8 cellular contexts compared by ENCODE assay signal in genomic region chr4:168831585-168831918, GRCh38.
DNase-seq lines count a peak whose midpoint lies in the region; ATAC-seq and TF ChIP-seq lines count a peak whose summit lies in the region.

No MANE protein-coding gene starts in this region.

- no peaks in the 10 kb centered on the region for H3K9me3 Mint-ChIP-seq in activated CD8-positive, alpha-beta T cell treated with anti-CD3 and anti-CD28 coated beads for 36 hours
- no peaks in the 10 kb centered on the region for H3K9me3 Mint-ChIP-seq in immature natural killer cell

- ATAC-seq in GM21576 (IDR thresholded peaks at IDR 0.05; ENCODE audit: unreplicated experiment) (peak; percentile 4), GM18519 (IDR thresholded peaks at IDR 0.05; ENCODE audit: low FRiP score, unreplicated experiment) (no peak)
- ATAC-seq in activated CD8-positive, alpha-beta T cell treated with anti-CD3 and anti-CD28 coated beads for 36 hours = peak; percentile 10

- CTCF ChIA-PET in activated CD8-positive, alpha-beta T cell treated with anti-CD3 and anti-CD28 coated beads for 36 hours (lab: Charles Lee) = interaction anchor here (0.8 to 1.3 kb wide), 3 partner anchors 80 to 246 kb away, joined by 3 to 4 read pairs (median 3); no protein-coding TSS in a partner anchor

- H3K4me1 Mint-ChIP-seq in activated CD8-positive, alpha-beta T cell treated with anti-CD3 and anti-CD28 coated beads for 36 hours (ENCODE audit: low read depth) = peaks cover 8% of the 10 kb centered on the region
- peaks cover 16 to 20% of the 10 kb centered on the region in 2 donors for H3K4me1 Mint-ChIP-seq in immature natural killer cell

- POLR2A ChIA-PET in activated CD8-positive, alpha-beta T cell treated with anti-CD3 and anti-CD28 coated beads for 36 hours (lab: Charles Lee) = interaction anchor here (1.4 kb wide), 1 partner anchor 9 kb away, joined by 3 read pairs; no protein-coding TSS in a partner anchor

- DNase-seq in AG08395 (ENCODE audit: low spot score) (peak; percentile 5), immature natural killer cell (no peak), superior temporal gyrus (ENCODE audit: extremely low spot score) (peak; percentile 34), foreskin melanocyte (no peak), NCI-H526 (lab: John Stamatoyannopoulos, UW) (no peak)
- DNase-seq in activated CD8-positive, alpha-beta T cell treated with anti-CD3 and anti-CD28 coated beads for 36 hours = no peak

- H3K36me3 Mint-ChIP-seq in activated CD8-positive, alpha-beta T cell treated with anti-CD3 and anti-CD28 coated beads for 36 hours (ENCODE audit: low read depth) = no peaks in the 10 kb centered on the region
- peaks cover 0 to 4% (median 0%) of the 10 kb centered on the region in 3 donors for H3K36me3 Mint-ChIP-seq in immature natural killer cell

- TF ChIP-seq CTCF in activated CD8-positive, alpha-beta T cell treated with anti-CD3 and anti-CD28 coated beads for 36 hours (IDR thresholded peaks at IDR 0.05) = no peak

- H3K4me3 Mint-ChIP-seq in activated CD8-positive, alpha-beta T cell treated with anti-CD3 and anti-CD28 coated beads for 36 hours = peak overlapping the region; percentile 73
- H3K4me3 Mint-ChIP-seq in immature natural killer cell = peak overlapping the region; percentile 73 to 91 (median 80)

- H3K27ac Mint-ChIP-seq in activated CD8-positive, alpha-beta T cell treated with anti-CD3 and anti-CD28 coated beads for 36 hours = no peak overlapping the region
- no peak overlapping the region for H3K27ac Mint-ChIP-seq in immature natural killer cell

- peaks cover 50% of the 10 kb centered on the region for H3K27me3 Mint-ChIP-seq in activated CD8-positive, alpha-beta T cell treated with anti-CD3 and anti-CD28 coated beads for 36 hours
- peaks cover 11 to 16% (median 14%) of the 10 kb centered on the region in 3 donors for H3K27me3 Mint-ChIP-seq in immature natural killer cell (ENCODE audit: low read depth in 3 of 3)

- intact Hi-C loops in activated CD8-positive, alpha-beta T cell treated with anti-CD3 and anti-CD28 coated beads for 36 hours (cut with micrococcal nuclease) = no loop called here

Comparison
In these comparisons a context has a peak if more than half of its experiments do, and no peak if none do; other contexts are left out.
1. DNase-seq: peak in AG08395 (single experiment) and superior temporal gyrus (single experiment); none in activated CD8-positive, alpha-beta T cell treated with anti-CD3 and anti-CD28 coated beads for 36 hours (single experiment), immature natural killer cell (0 of 3), foreskin melanocyte (single experiment) and NCI-H526 (0 of 2).